In genomic region chr14:24284501-24285035, GRCh38 we compare ENCODE assay signal across 22 cellular contexts. TPM values are rescaled to one million over a fixed set of nuclear protein-coding genes. Genes with fewer than 3 reads are reported as not detected.
"Had no signal": no experiment of that assay in that cellular context is flagged by ENCODE, and none has a peak within 500 bp of the region (broad histone marks: within the 10 kb centered on the region; RNA-seq: fewer than 3 reads in every experiment).

No MANE protein-coding gene starts in this region.

- H3K9me3 Mint-ChIP-seq: activated B cell treated with CpG ODN at 0.5 μM for 24 hours; activated naive CD4-positive, alpha-beta T cell treated with anti-CD3 and anti-CD28 coated beads, Interleukin-2, amount 50 U/mL, for 72 hours; activated T-cell treated with anti-CD3 and anti-CD28 coated beads, Interleukin-2, amount 50 U/mL, for 24 hours; activated T-helper 17 cell treated with anti-CD3 and anti-CD28 coated beads, Interleukin-2, amount 50 U/mL, for 72 hours; immature natural killer cell; naive thymus-derived CD8-positive, alpha-beta T cell had no signal

- H3K4me3 Mint-ChIP-seq: activated B cell treated with CpG ODN at 0.5 μM for 24 hours; activated CD4-positive, alpha-beta T cell treated with anti-CD3 and anti-CD28 coated beads for 36 hours; activated T-cell treated with anti-CD3 and anti-CD28 coated beads, Interleukin-2, amount 50 U/mL, for 24 hours; activated T-helper 17 cell treated with anti-CD3 and anti-CD28 coated beads, Interleukin-2, amount 50 U/mL, for 72 hours; immature natural killer cell had no signal

- H3K9me3 ChIP-seq: sigmoid colon, testis, vagina had no signal

- DNase-seq: activated B cell treated with CpG ODN at 0.5 μM for 24 hours; activated CD4-positive, alpha-beta T cell treated with anti-CD3 and anti-CD28 coated beads for 36 hours; activated CD4-positive, alpha-beta T cell treated with anti-CD3 and anti-CD28 coated beads, Interleukin-2, amount 50 U/mL, for 4 hours; activated CD8-positive, alpha-beta memory T cell treated with anti-CD3 and anti-CD28 coated beads for 24 hours; activated CD8-positive, alpha-beta memory T cell treated with anti-CD3 and anti-CD28 coated beads, Interleukin-2, amount 50 U/mL, for 4 hours; activated T-cell treated with anti-CD3 and anti-CD28 coated beads, Interleukin-2, amount 50 U/mL, for 24 hours; foreskin melanocyte; immature natural killer cell; naive thymus-derived CD8-positive, alpha-beta T cell; sigmoid colon; stimulated activated CD4-positive, alpha-beta T cell treated with anti-CD3 and anti-CD28 coated beads, Interleukin-2, amount 100 ng/mL, for 48 hours; stimulated activated CD8-positive, alpha-beta memory T cell treated with anti-CD3 and anti-CD28 coated beads, Interleukin-4, amount 100 ng/mL, for 48 hours; stimulated activated naive CD4-positive, alpha-beta T cell; T1000; testis had no signal

- H3K27ac Mint-ChIP-seq: activated B cell treated with CpG ODN at 0.5 μM for 24 hours; activated naive CD4-positive, alpha-beta T cell treated with anti-CD3 and anti-CD28 coated beads, Interleukin-2, amount 50 U/mL, for 72 hours; activated T-cell treated with anti-CD3 and anti-CD28 coated beads, Interleukin-2, amount 50 U/mL, for 24 hours; activated T-helper 17 cell treated with anti-CD3 and anti-CD28 coated beads, Interleukin-2, amount 50 U/mL, for 72 hours had no signal

- H3K36me3 Mint-ChIP-seq: activated naive CD4-positive, alpha-beta T cell treated with anti-CD3 and anti-CD28 coated beads, Interleukin-2, amount 50 U/mL, for 72 hours; immature natural killer cell had no signal

- H3K27me3 Mint-ChIP-seq: activated B cell treated with CpG ODN at 0.5 μM for 24 hours; activated CD4-positive, alpha-beta T cell treated with anti-CD3 and anti-CD28 coated beads for 36 hours; activated T-cell treated with anti-CD3 and anti-CD28 coated beads, Interleukin-2, amount 50 U/mL, for 24 hours; activated T-helper 17 cell treated with anti-CD3 and anti-CD28 coated beads, Interleukin-2, amount 50 U/mL, for 72 hours; naive thymus-derived CD8-positive, alpha-beta T cell had no signal

- H3K4me1 ChIP-seq: sigmoid colon, testis had no signal

- H3K27ac ChIP-seq: coronary artery, sigmoid colon, testis, vagina had no signal

- H3K27me3 ChIP-seq: sigmoid colon, testis, vagina had no signal

- H3K4me3 ChIP-seq: coronary artery, lung, sigmoid colon, testis, vagina had no signal

- ATAC-seq: activated CD4-positive, alpha-beta T cell treated with anti-CD3 and anti-CD28 coated beads for 36 hours; activated naive CD4-positive, alpha-beta T cell treated with anti-CD3 and anti-CD28 coated beads, Interleukin-2, amount 50 U/mL, for 72 hours; activated T-helper 17 cell treated with anti-CD3 and anti-CD28 coated beads, Interleukin-2, amount 50 U/mL, for 72 hours; left lobe of liver; naive thymus-derived CD8-positive, alpha-beta T cell had no signal

RNA-seq across cellular contexts. Expression of gene CIDEB, which starts 23.2 kb away (rescaled TPM):
- total RNA-seq: astrocyte had no signal
